13 cellular contexts compared by ENCODE assay signal in genomic region chr4:109574931-109575804, GRCh38. TPM values are rescaled to one million over a fixed set of nuclear protein-coding genes. Genes with fewer than 3 reads are reported as not detected.
A peak's percentile ranks its signal among the peaks of the same experiment; 100 is the strongest.
DNase-seq lines count a peak whose midpoint lies in the region; ATAC-seq, FAIRE-seq and TF ChIP-seq lines count a peak whose summit lies in the region.
"Had no signal": no experiment of that assay in that cellular context is flagged by ENCODE, and none has a peak within 500 bp of the region (broad histone marks: within the 10 kb centered on the region; RNA-seq: fewer than 3 reads in every experiment).

No MANE protein-coding gene starts in this region.

- H3K4me1 Mint-ChIP-seq in activated CD4-positive, alpha-beta T cell treated with anti-CD3 and anti-CD28 coated beads, Interleukin-2, amount 10 ng/mL, durations not matched to agents 7 days and 5 days: peaks cover 54% of the 10 kb centered on the region
- H3K4me1 Mint-ChIP-seq: H9 had no signal

- H3K9me3 ChIP-seq in SJCRH30 (replicated peaks) (0 out of 2 replicates have a peak, but pooled peaks cover 2% of the 10 kb centered on the region), keratinocyte (ENCODE audit: control insufficient read depth, low read depth, low read length) (no peaks in the 10 kb centered on the region)
- H3K9me3 ChIP-seq: ovary had no signal

- peak overlapping the region; percentile 57 for H3K27ac Mint-ChIP-seq in activated CD4-positive, alpha-beta T cell treated with anti-CD3 and anti-CD28 coated beads, Interleukin-2, amount 10 ng/mL, durations not matched to agents 7 days and 5 days
- H3K27ac Mint-ChIP-seq: H9 had no signal

- H4K20me1 ChIP-seq in keratinocyte (ENCODE audit: control insufficient read depth, extremely low read depth, insufficient read depth, low read length): no peaks in the 10 kb centered on the region

- H3K9me3 Mint-ChIP-seq in activated CD4-positive, alpha-beta T cell treated with anti-CD3 and anti-CD28 coated beads, Interleukin-2, amount 10 ng/mL, durations not matched to agents 7 days and 5 days: peaks cover 4% of the 10 kb centered on the region
- H3K9me3 Mint-ChIP-seq: H9 had no signal

- POLR2A ChIA-PET in activated CD4-positive, alpha-beta T cell treated with anti-CD3 and anti-CD28 coated beads, Interleukin-2, amount 10 ng/mL, durations not matched to agents 7 days and 5 days (lab: Charles Lee): interaction anchor here (0.6 kb wide), 2 partner anchors 39 to 874 kb away, joined by 4 read pairs; no protein-coding TSS in a partner anchor

- peaks cover 23% of the 10 kb centered on the region for H3K4me1 ChIP-seq in SJCRH30
- no peaks in the 10 kb centered on the region for H3K4me1 ChIP-seq in keratinocyte (ENCODE audit: control insufficient read depth, extremely low read depth, insufficient read depth, low read length)

- H3K27me3 ChIP-seq in SJCRH30 (no peaks in the 10 kb centered on the region), keratinocyte (ENCODE audit: control insufficient read depth, extremely low read depth, insufficient read depth, low read length) (no peaks in the 10 kb centered on the region)
- H3K27me3 ChIP-seq: heart right ventricle, ovary had no signal

- H3K27me3 Mint-ChIP-seq in activated CD4-positive, alpha-beta T cell treated with anti-CD3 and anti-CD28 coated beads, Interleukin-2, amount 10 ng/mL, durations not matched to agents 7 days and 5 days: no peaks in the 10 kb centered on the region

- DNase-seq in activated CD4-positive, alpha-beta T cell treated with anti-CD3 and anti-CD28 coated beads, Interleukin-2, amount 10 ng/mL, durations not matched to agents 7 days and 5 days: peak; percentile 11
- DNase-seq in activated CD4-positive, alpha-beta T cell treated with anti-CD3 and anti-CD28 coated beads for 4 hours: no peak
- peak; percentile 53 for DNase-seq in DMS 273 (lab: John Stamatoyannopoulos, UW; ENCODE audit: unreplicated experiment)
- peak; percentile 20 to 49 for DNase-seq in SJCRH30
- DNase-seq in keratinocyte (ENCODE audit: low read depth, low spot score): no peak
- DNase-seq in NCI-H2029 treated with DMSO at 0.1 percent for 48 hours (lab: John Stamatoyannopoulos, UW): no peak
- no peak for DNase-seq in occipital lobe (lab: John Stamatoyannopoulos, UW)
- DNase-seq: H9, heart right ventricle, kidney, ovary had no signal

- H3K36me3 ChIP-seq in SJCRH30 (no peaks in the 10 kb centered on the region), keratinocyte (ENCODE audit: control insufficient read depth in 2 of 2, extremely low read depth in 1 of 2, insufficient read depth in 2 of 2, low read length in 2 of 2) (no peaks in the 10 kb centered on the region)
- H3K36me3 ChIP-seq: heart right ventricle, ovary had no signal

- no peak for ATAC-seq in GM21825 (IDR thresholded peaks at IDR 0.05; ENCODE audit: unreplicated experiment)

- dilution Hi-C loops in keratinocyte (cut with MboI; ENCODE audit: extremely low pct_ligation_motif_present, low sequenced_read_pairs): no loop called here

- H3K4me3 ChIP-seq in SJCRH30: peak overlapping the region; percentile 32
- H3K4me3 ChIP-seq in keratinocyte (ENCODE audit: control insufficient read depth in 2 of 3, extremely low read depth in 1 of 3, insufficient read depth in 2 of 3, low read depth in 1 of 3, low read length in 3 of 3): no peak overlapping the region
- H3K4me3 ChIP-seq: heart right ventricle, ovary, smooth muscle cell had no signal

- peak; percentile 43 for FAIRE-seq in keratinocyte (lab: Jason Lieb, UNC)
- FAIRE-seq: kidney had no signal

- H3K79me2 ChIP-seq in keratinocyte (ENCODE audit: control insufficient read depth, insufficient read depth, low read length): peaks cover 2% of the 10 kb centered on the region

- no peak overlapping the region for H2AFZ ChIP-seq in keratinocyte (ENCODE audit: control insufficient read depth, low read length)

- H3K27ac ChIP-seq in SJCRH30 (peak overlapping the region; percentile 86), keratinocyte (ENCODE audit: control insufficient read depth, insufficient read depth, low read length) (no peak overlapping the region)
- H3K27ac ChIP-seq: heart right ventricle, ovary had no signal

- peak overlapping the region; percentile 10 for H3K4me3 Mint-ChIP-seq in activated CD4-positive, alpha-beta T cell treated with anti-CD3 and anti-CD28 coated beads, Interleukin-2, amount 10 ng/mL, durations not matched to agents 7 days and 5 days
- H3K4me3 Mint-ChIP-seq: H9 had no signal

- no peak overlapping the region for H3K4me2 ChIP-seq in keratinocyte (ENCODE audit: control insufficient read depth, extremely low read depth, insufficient read depth, low read depth, low read length)

- no peak overlapping the region for H3K9ac ChIP-seq in keratinocyte (ENCODE audit: control insufficient read depth, extremely low read depth, insufficient read depth, low read length)

- CTCF ChIA-PET in activated CD4-positive, alpha-beta T cell treated with anti-CD3 and anti-CD28 coated beads, Interleukin-2, amount 10 ng/mL, durations not matched to agents 7 days and 5 days (lab: Charles Lee): interaction anchor here (0.7 to 2.8 kb wide), 3 partner anchors 12 to 142 kb away, joined by 3 to 14 read pairs (median 3); no protein-coding TSS in a partner anchor

- peaks cover 48% of the 10 kb centered on the region for H3K36me3 Mint-ChIP-seq in activated CD4-positive, alpha-beta T cell treated with anti-CD3 and anti-CD28 coated beads, Interleukin-2, amount 10 ng/mL, durations not matched to agents 7 days and 5 days (ENCODE audit: low read depth)

- TF ChIP-seq CTCF in keratinocyte (optimal IDR thresholded peaks at IDR 0.05 in 1 of 3, IDR thresholded peaks at IDR 0.05 in 1 of 3, conservative IDR thresholded peaks at IDR 0.05 in 1 of 3; ENCODE audit: extremely low read depth in 1 of 3, insufficient read depth in 2 of 3, low read length in 3 of 3): no peak

- no peaks in the 10 kb centered on the region for H3K9me1 ChIP-seq in keratinocyte (ENCODE audit: control insufficient read depth, extremely low read depth, insufficient read depth, low read length)

RNA-seq across cellular contexts. Expression of gene MCUB, which starts 15.1 kb away (rescaled TPM):
- total RNA-seq in activated CD4-positive, alpha-beta T cell treated with anti-CD3 and anti-CD28 coated beads, Interleukin-2, amount 10 ng/mL, durations not matched to agents 7 days and 5 days: 100 to 1,000 TPM; 132 to 141 TPM
- 39.9 and 46.1 TPM in 2 replicates for total RNA-seq in SJCRH30 (2014; rRNA removed; shearing (Covaris generic))
- 13.1 to 20.6 TPM (median 20.3 TPM) in 3 replicates for polyA plus RNA-seq in keratinocyte
- 1.4 TPM for polyA plus RNA-seq in keratinocyte (2011; ENCODE audit: low read depth)
- polyA plus RNA-seq in keratinocyte (2011; cell fraction: cytosol; rRNA removed): 11.6 and 13.6 TPM in 2 replicates
- polyA plus RNA-seq in keratinocyte (2011; cell fraction: nucleus; rRNA removed): 4.7 and 5.7 TPM in 2 replicates
- polyA plus RNA-seq in keratinocyte (2012; ENCODE audit: low replicate concordance): 3.7 and 21.5 TPM in 2 replicates
- 1.3 to 18.9 TPM (median 10.1 TPM) in 3 replicates for polyA minus RNA-seq in keratinocyte
- 7.5 TPM for polyA minus RNA-seq in keratinocyte (2011; cell fraction: cytosol; rRNA and poly(A)+ RNA removed)
- 3.6 and 4.6 TPM in 2 replicates for polyA minus RNA-seq in keratinocyte (2011; cell fraction: nucleus; rRNA and poly(A)+ RNA removed)
- total RNA-seq in occipital lobe: 44.9 TPM

Comparison
In these comparisons a context has a peak if more than half of its experiments do, and no peak if none do; other contexts are left out.
1. DNase-seq: peak in activated CD4-positive, alpha-beta T cell treated with anti-CD3 and anti-CD28 coated beads, Interleukin-2, amount 10 ng/mL, durations not matched to agents 7 days and 5 days (single experiment), DMS 273 (single experiment) and SJCRH30 (2 of 2); none in activated CD4-positive, alpha-beta T cell treated with anti-CD3 and anti-CD28 coated beads for 4 hours (0 of 2), keratinocyte (single experiment), NCI-H2029 treated with DMSO at 0.1 percent for 48 hours (single experiment) and occipital lobe (single experiment).